In genomic region chr16:65071371-65072311, GRCh38 we compare ENCODE assay signal across 10 cellular contexts. TPM values are rescaled to one million over a fixed set of nuclear protein-coding genes. Genes with fewer than 3 reads are reported as not detected.
DNase-seq lines count a peak whose midpoint lies in the region; ATAC-seq, FAIRE-seq and TF ChIP-seq lines count a peak whose summit lies in the region.
"Had no signal": no experiment of that assay in that cellular context is flagged by ENCODE, and none has a peak within 500 bp of the region (broad histone marks: within the 10 kb centered on the region; RNA-seq: fewer than 3 reads in every experiment).

No MANE protein-coding gene starts in this region.

- no peak for TF ChIP-seq EP300 in ovary (IDR thresholded peaks at IDR 0.05)

- peak overlapping the region; percentile 89 for H3K27ac ChIP-seq in AG04450 (ENCODE audit: low read depth, low read length)
- peak overlapping the region in 4 of 5 donors; percentile 22 to 82 (median 39) for H3K27ac ChIP-seq in adrenal gland
- H3K27ac ChIP-seq in left ventricle myocardium inferior (replicated peaks) = peak overlapping the region; percentile 75
- peak overlapping the region; percentile 11 to 51 for H3K27ac ChIP-seq in ovary
- peak overlapping the region in 1 of 2 donors; percentile 56 for H3K27ac ChIP-seq in small intestine (ENCODE audit: low read depth in 1 of 2, low read length in 1 of 2)

- DNase-seq in AG04450 (ENCODE audit: low read depth, low spot score) = no peak
- peak in 6 of 7 donors; percentile 13 to 61 (median 28) for DNase-seq in adrenal gland
- DNase-seq in left ventricle myocardium inferior = peak; percentile 41
- DNase-seq in ovary = peak; percentile 39 to 63 (median 55)
- DNase-seq in NCI-H345 (lab: John Stamatoyannopoulos, UW) = no peak
- DNase-seq in small intestine = no peak
- no peak for DNase-seq in stimulated activated CD4-positive, alpha-beta T cell treated with anti-CD3 and anti-CD28 coated beads, Interleukin-4, amount 100 ng/mL, for 24 hours
- DNase-seq: effector CD4-positive, alpha-beta T cell; naive thymus-derived CD4-positive, alpha-beta T cell had no signal

- 70 to 75% (median 74%) methylated on average over 26 of the region's 26 CpGs for WGBS in adrenal gland, 4 donors
- 36 to 61% (median 37%) methylated on average over 26 of the region's 26 CpGs for WGBS in ovary, 3 donors
- 73 to 85% (median 83%) methylated on average over 26 of the region's 26 CpGs for WGBS in small intestine, 3 donors

- CTCF ChIA-PET in AG04450 (lab: Charles Lee) = no interaction called here

- no peak for TF ChIP-seq POLR2A in adrenal gland (IDR thresholded peaks at IDR 0.05)
- TF ChIP-seq POLR2A in ovary (IDR thresholded peaks at IDR 0.05) = no peak

- ATAC-seq in GM18517 (IDR thresholded peaks at IDR 0.05; ENCODE audit: unreplicated experiment) = no peak
- ATAC-seq: naive thymus-derived CD4-positive, alpha-beta T cell had no signal

- FAIRE-seq in small intestine (lab: Jason Lieb, UNC) = no peak

- TF ChIP-seq CTCF in AG04450 (IDR thresholded peaks at IDR 0.05; ENCODE audit: low read depth, low read length) (no peak), adrenal gland (IDR thresholded peaks at IDR 0.05) (no peak), left ventricle myocardium inferior (IDR thresholded peaks at IDR 0.05; ENCODE audit: borderline replicate concordance) (no peak), ovary (IDR thresholded peaks at IDR 0.05) (no peak)

- H3K4me3 ChIP-seq in AG04450 (ENCODE audit: low read depth, low read length) (peak overlapping the region; percentile 25), adrenal gland (peak overlapping the region in 1 of 4 donors; percentile 24), left ventricle myocardium inferior (peak overlapping the region; percentile 45), ovary (no peak overlapping the region), small intestine (ENCODE audit: low read depth in 1 of 2, low read length in 2 of 2) (no peak overlapping the region)

- H3K4me1 ChIP-seq in adrenal gland (replicated peaks in 1 of 2) = peaks cover 0 to 19% of the 10 kb centered on the region in 2 donors
- H3K4me1 ChIP-seq in left ventricle myocardium inferior = peaks cover 22% of the 10 kb centered on the region
- peaks cover 27% of the 10 kb centered on the region for H3K4me1 ChIP-seq in ovary (ENCODE audit: insufficient read depth)
- no peaks in the 10 kb centered on the region for H3K4me1 ChIP-seq in small intestine (ENCODE audit: control insufficient read depth in 2 of 2, insufficient read depth in 1 of 2, low read depth in 1 of 2, low read length in 1 of 2)

- H3K36me3 ChIP-seq in adrenal gland (replicated peaks in 1 of 2) (no peaks in the 10 kb centered on the region), left ventricle myocardium inferior (no peaks in the 10 kb centered on the region), ovary (no peaks in the 10 kb centered on the region), small intestine (ENCODE audit: control insufficient read depth in 2 of 2, insufficient read depth in 2 of 2, low read length in 2 of 2) (no peaks in the 10 kb centered on the region)

- intact Hi-C loops in adrenal gland (cut with DNase I) (no loop called here), left ventricle myocardium inferior (cut with micrococcal nuclease) (no loop called here), ovary (cut with DNase I) (no loop called here)

- POLR2A ChIA-PET in AG04450 (lab: Yijun Ruan, JAX) = interaction anchor here (1.3 kb wide), 1 partner anchor 208 kb away, joined by 3 read pairs; no protein-coding TSS in a partner anchor

- H3K27me3 ChIP-seq in AG04450 (ENCODE audit: control insufficient read depth, insufficient read depth, low read length) = no peaks in the 10 kb centered on the region
- no peaks in the 10 kb centered on the region for H3K27me3 ChIP-seq in adrenal gland
- H3K27me3 ChIP-seq in left ventricle myocardium inferior (ENCODE audit: low read depth) = no peaks in the 10 kb centered on the region
- no peaks in the 10 kb centered on the region for H3K27me3 ChIP-seq in ovary
- H3K27me3 ChIP-seq in small intestine (ENCODE audit: control insufficient read depth in 2 of 2, insufficient read depth in 2 of 2, low read length in 2 of 2) = no peaks in the 10 kb centered on the region

- H3K9me3 ChIP-seq in AG04450 (ENCODE audit: control insufficient read depth, insufficient read depth, low read length) = no peaks in the 10 kb centered on the region
- H3K9me3 ChIP-seq in adrenal gland (replicated peaks in 1 of 3) = no peaks in the 10 kb centered on the region
- H3K9me3 ChIP-seq in left ventricle myocardium inferior (replicated peaks) = no peaks in the 10 kb centered on the region
- H3K9me3 ChIP-seq in ovary = no peaks in the 10 kb centered on the region
- H3K9me3 ChIP-seq in small intestine (ENCODE audit: control insufficient read depth, low read depth) = no peaks in the 10 kb centered on the region

RNA-seq across cellular contexts. Expression of gene CDH11, which starts 50.2 kb away (rescaled TPM):
- 276 and 306 TPM in 2 replicates for polyA plus RNA-seq in AG04450 (2011; rRNA removed)
- 713 and 756 TPM in 2 replicates for polyA minus RNA-seq in AG04450 (2011; rRNA and poly(A)+ RNA removed)
- total RNA-seq in adrenal gland = 100 to 1,000 TPM in 1 of 8 donors, 10 to 100 TPM in 7; 21.0 to 102 (median 38.7) TPM
- polyA plus RNA-seq in adrenal gland = 10 to 100 TPM in 1 of 3 donors, 1 to 10 TPM in 2; 3.0 to 22.4 (median 3.5) TPM
- 20.9 TPM for total RNA-seq in left ventricle myocardium inferior
- total RNA-seq in ovary = 100 to 1,000 TPM; 158 to 858 (median 500) TPM
- 100 to 1,000 TPM; 118 to 153 TPM for polyA plus RNA-seq in ovary
- 1 to 10 TPM in 2 of 3 donors, under 1 TPM in 1; 0.22 to 2.2 (median 1.1) TPM for polyA plus RNA-seq in small intestine
- total RNA-seq: naive thymus-derived CD4-positive, alpha-beta T cell had no signal
- polyA plus RNA-seq: naive thymus-derived CD4-positive, alpha-beta T cell had no signal

Comparison
In these comparisons a context has a peak if more than half of its experiments do, and no peak if none do; other contexts are left out.
1. DNase-seq: peak in adrenal gland (6 of 7), left ventricle myocardium inferior (single experiment) and ovary (5 of 5); none in AG04450 (single experiment), NCI-H345 (single experiment), small intestine (single experiment) and stimulated activated CD4-positive, alpha-beta T cell treated with anti-CD3 and anti-CD28 coated beads, Interleukin-4, amount 100 ng/mL, for 24 hours (single experiment).
2. H3K4me3 ChIP-seq: peak in AG04450 (single experiment) and left ventricle myocardium inferior (single experiment); none in ovary (single experiment) and small intestine (0 of 2).
3. RNA of gene CDH11, which starts 50.2 kb away (polyA plus RNA-seq): 276 to 306 TPM in AG04450 and 118 to 153 TPM in ovary; 3.0 to 22.4 TPM in adrenal gland and 0.22 to 2.2 TPM in small intestine; every median in the first group is over 4 times any median in the second.